ENCODE assay signal across 13 cellular contexts in genomic region chr17:1673041-1673790, GRCh38. TPM values are rescaled to one million over a fixed set of nuclear protein-coding genes. Genes with fewer than 3 reads are reported as not detected.
DNase-seq lines count a peak whose midpoint lies in the region; ATAC-seq and TF ChIP-seq lines count a peak whose summit lies in the region.
"Had no signal": no experiment of that assay in that cellular context is flagged by ENCODE, and none has a peak within 500 bp of the region (broad histone marks: within the 10 kb centered on the region; RNA-seq: fewer than 3 reads in every experiment).

No MANE protein-coding gene starts in this region.

- H3K4me3 Mint-ChIP-seq in activated naive CD8-positive, alpha-beta T cell treated with anti-CD3 and anti-CD28 coated beads, Interleukin-2, amount 10 ng/mL, durations not matched to agents 7 days and 5 days, result no peak overlapping the region
- no peak overlapping the region for H3K4me3 Mint-ChIP-seq in natural killer cell treated with Interleukin-12 subunit alpha and Interleukin-12 subunit beta and Interleukin-15 and Interleukin-18, amount 100 ng/mL, for 72 hours
- H3K4me3 Mint-ChIP-seq in nephron progenitor cell, result no peak overlapping the region
- H3K4me3 Mint-ChIP-seq: stimulated activated naive B cell treated with anti-CD40 and anti-IgM and Interleukin-4, amounts not matched to agents 10 μg/mL and 1 μg/mL and 100 μg/mL, for 72 hours had no signal

- CTCF ChIA-PET in RWPE1 (lab: Yijun Ruan, JAX), result interaction anchor here (0.5 to 0.6 kb wide), 2 partner anchors 48 to 110 kb away, joined by 3 read pairs; no protein-coding TSS in a partner anchor

- H3K36me3 Mint-ChIP-seq in activated naive CD8-positive, alpha-beta T cell treated with anti-CD3 and anti-CD28 coated beads, Interleukin-2, amount 10 ng/mL, durations not matched to agents 7 days and 5 days, result peaks cover 42% of the 10 kb centered on the region
- H3K36me3 Mint-ChIP-seq in natural killer cell treated with Interleukin-12 subunit alpha and Interleukin-12 subunit beta and Interleukin-15 and Interleukin-18, amount 100 ng/mL, for 72 hours, result peaks cover 55% of the 10 kb centered on the region
- peaks cover 91% of the 10 kb centered on the region for H3K36me3 Mint-ChIP-seq in nephron progenitor cell (ENCODE audit: low read depth)

- H3K9me3 Mint-ChIP-seq in activated naive CD8-positive, alpha-beta T cell treated with anti-CD3 and anti-CD28 coated beads, Interleukin-2, amount 10 ng/mL, durations not matched to agents 7 days and 5 days, result no peaks in the 10 kb centered on the region
- no peaks in the 10 kb centered on the region for H3K9me3 Mint-ChIP-seq in natural killer cell treated with Interleukin-12 subunit alpha and Interleukin-12 subunit beta and Interleukin-15 and Interleukin-18, amount 100 ng/mL, for 72 hours
- H3K9me3 Mint-ChIP-seq in nephron progenitor cell, result no peaks in the 10 kb centered on the region
- H3K9me3 Mint-ChIP-seq: stimulated activated naive B cell treated with anti-CD40 and anti-IgM and Interleukin-4, amounts not matched to agents 10 μg/mL and 1 μg/mL and 100 μg/mL, for 72 hours had no signal

- peak; percentile 28 for TF ChIP-seq POLR2A in GM19193 (IDR thresholded peaks at IDR 0.05; ENCODE audit: extremely low read depth, insufficient read depth, insufficient read length)

- TF ChIP-seq CTCF in RWPE1 (conservative IDR thresholded peaks at IDR 0.05; ENCODE audit: low read depth), result no peak
- no peak for TF ChIP-seq CTCF in nephron progenitor cell (IDR thresholded peaks at IDR 0.05)
- TF ChIP-seq CTCF in ascending aorta (IDR thresholded peaks at IDR 0.05), result no peak

- intact Hi-C loops in ascending aorta (cut with DNase I), result no loop called here

- DNase-seq in RWPE1 (ENCODE audit: low spot score) (no peak), nephron progenitor cell (no peak), ascending aorta (ENCODE audit: low spot score in 2 of 2) (no peak)
- no peak for DNase-seq in activated naive CD8-positive, alpha-beta T cell treated with anti-CD3 and anti-CD28 coated beads, Interleukin-2, amount 10 ng/mL, durations not matched to agents 7 days and 5 days
- DNase-seq in natural killer cell treated with Interleukin-12 subunit alpha and Interleukin-12 subunit beta and Interleukin-15 and Interleukin-18, amount 100 ng/mL, for 72 hours (ENCODE audit: low spot score), result peak; percentile 61
- DNase-seq: GDM1; KBM-7; left ventricle myocardium inferior; NCI-H187 treated with DMSO at 0.1 percent for 48 hours; retina; stimulated activated naive B cell treated with anti-CD40 and anti-IgM and Interleukin-4, amounts not matched to agents 10 μg/mL and 1 μg/mL and 100 μg/mL, for 72 hours had no signal

- no peaks in the 10 kb centered on the region for H3K27me3 ChIP-seq in ascending aorta

- H3K9me3 ChIP-seq in ascending aorta, result no peaks in the 10 kb centered on the region
- H3K9me3 ChIP-seq: left ventricle myocardium inferior had no signal

- peaks cover 90 to 94% of the 10 kb centered on the region in 2 donors for H3K36me3 ChIP-seq in ascending aorta

- H3K27ac ChIP-seq in RWPE1, result peak overlapping the region; percentile 37
- H3K27ac ChIP-seq in ascending aorta, result no peak overlapping the region
- H3K27ac ChIP-seq: left ventricle myocardium inferior had no signal

- no peak for ATAC-seq in activated naive CD8-positive, alpha-beta T cell treated with anti-CD3 and anti-CD28 coated beads, Interleukin-2, amount 10 ng/mL, durations not matched to agents 7 days and 5 days (ENCODE audit: low read depth)
- peak; percentile 61 to 65 for ATAC-seq in natural killer cell treated with Interleukin-12 subunit alpha and Interleukin-12 subunit beta and Interleukin-15 and Interleukin-18, amount 100 ng/mL, for 72 hours
- no peak for ATAC-seq in HG02938 (IDR thresholded peaks at IDR 0.05; ENCODE audit: unreplicated experiment)
- ATAC-seq: stimulated activated naive B cell treated with anti-CD40 and anti-IgM and Interleukin-4, amounts not matched to agents 10 μg/mL and 1 μg/mL and 100 μg/mL, for 72 hours had no signal

- no peak overlapping the region for H3K4me3 ChIP-seq in ascending aorta
- H3K4me3 ChIP-seq: left ventricle myocardium inferior had no signal

- peak overlapping the region; percentile 64 for H3K27ac Mint-ChIP-seq in activated naive CD8-positive, alpha-beta T cell treated with anti-CD3 and anti-CD28 coated beads, Interleukin-2, amount 10 ng/mL, durations not matched to agents 7 days and 5 days
- H3K27ac Mint-ChIP-seq in natural killer cell treated with Interleukin-12 subunit alpha and Interleukin-12 subunit beta and Interleukin-15 and Interleukin-18, amount 100 ng/mL, for 72 hours, result peak overlapping the region in 1 of 2 donors; percentile 20
- H3K27ac Mint-ChIP-seq in nephron progenitor cell, result no peak overlapping the region
- H3K27ac Mint-ChIP-seq: stimulated activated naive B cell treated with anti-CD40 and anti-IgM and Interleukin-4, amounts not matched to agents 10 μg/mL and 1 μg/mL and 100 μg/mL, for 72 hours had no signal

- H3K4me1 ChIP-seq in ascending aorta, result peaks cover 0 to 6% of the 10 kb centered on the region in 2 donors

- H3K4me1 Mint-ChIP-seq in activated naive CD8-positive, alpha-beta T cell treated with anti-CD3 and anti-CD28 coated beads, Interleukin-2, amount 10 ng/mL, durations not matched to agents 7 days and 5 days, result peaks cover 9% of the 10 kb centered on the region
- H3K4me1 Mint-ChIP-seq in natural killer cell treated with Interleukin-12 subunit alpha and Interleukin-12 subunit beta and Interleukin-15 and Interleukin-18, amount 100 ng/mL, for 72 hours (ENCODE audit: low read depth in 2 of 2), result peaks cover 23 to 27% of the 10 kb centered on the region in 2 donors
- no peaks in the 10 kb centered on the region for H3K4me1 Mint-ChIP-seq in nephron progenitor cell

- POLR2A ChIA-PET in RWPE1 (lab: Yijun Ruan, JAX; ENCODE audit: low non-redundant PET), result no interaction called here
- POLR2A ChIA-PET in activated naive CD8-positive, alpha-beta T cell treated with anti-CD3 and anti-CD28 coated beads, Interleukin-2, amount 10 ng/mL, durations not matched to agents 7 days and 5 days (lab: Charles Lee), result no interaction called here

- H3K27me3 Mint-ChIP-seq in activated naive CD8-positive, alpha-beta T cell treated with anti-CD3 and anti-CD28 coated beads, Interleukin-2, amount 10 ng/mL, durations not matched to agents 7 days and 5 days, result no peaks in the 10 kb centered on the region
- no peaks in the 10 kb centered on the region for H3K27me3 Mint-ChIP-seq in natural killer cell treated with Interleukin-12 subunit alpha and Interleukin-12 subunit beta and Interleukin-15 and Interleukin-18, amount 100 ng/mL, for 72 hours
- peaks cover 4% of the 10 kb centered on the region for H3K27me3 Mint-ChIP-seq in nephron progenitor cell (ENCODE audit: low read depth, poor library complexity)
- H3K27me3 Mint-ChIP-seq: stimulated activated naive B cell treated with anti-CD40 and anti-IgM and Interleukin-4, amounts not matched to agents 10 μg/mL and 1 μg/mL and 100 μg/mL, for 72 hours had no signal

RNA-seq across cellular contexts. Expression of gene PRPF8, which starts 11.5 kb away (rescaled TPM):
- 100 to 1,000 TPM; 346 to 350 TPM for total RNA-seq in activated naive CD8-positive, alpha-beta T cell treated with anti-CD3 and anti-CD28 coated beads, Interleukin-2, amount 10 ng/mL, durations not matched to agents 7 days and 5 days
- total RNA-seq in natural killer cell treated with Interleukin-12 subunit alpha and Interleukin-12 subunit beta and Interleukin-15 and Interleukin-18, amount 100 ng/mL, for 72 hours, result 100 to 1,000 TPM; 348 to 422 TPM
- total RNA-seq in ascending aorta, result 114 TPM

RNA-seq across cellular contexts. Expression of gene RILP, which starts 23.6 kb away (rescaled TPM):
- 1 to 10 TPM; 8.2 to 8.9 TPM for total RNA-seq in activated naive CD8-positive, alpha-beta T cell treated with anti-CD3 and anti-CD28 coated beads, Interleukin-2, amount 10 ng/mL, durations not matched to agents 7 days and 5 days
- 1 to 10 TPM; 1.2 to 3.1 TPM for total RNA-seq in natural killer cell treated with Interleukin-12 subunit alpha and Interleukin-12 subunit beta and Interleukin-15 and Interleukin-18, amount 100 ng/mL, for 72 hours
- 103 TPM for total RNA-seq in ascending aorta

RNA-seq across cellular contexts. Expression of gene SCARF1, which starts 27.7 kb away (rescaled TPM):
- 1 to 10 TPM; 6.0 to 6.5 TPM for total RNA-seq in activated naive CD8-positive, alpha-beta T cell treated with anti-CD3 and anti-CD28 coated beads, Interleukin-2, amount 10 ng/mL, durations not matched to agents 7 days and 5 days
- total RNA-seq in natural killer cell treated with Interleukin-12 subunit alpha and Interleukin-12 subunit beta and Interleukin-15 and Interleukin-18, amount 100 ng/mL, for 72 hours, result 1 to 10 TPM; 3.6 to 4.1 TPM
- total RNA-seq in ascending aorta, result 295 TPM

RNA-seq across cellular contexts. Expression of gene TLCD2, which starts 37.0 kb away (rescaled TPM):
- total RNA-seq in activated naive CD8-positive, alpha-beta T cell treated with anti-CD3 and anti-CD28 coated beads, Interleukin-2, amount 10 ng/mL, durations not matched to agents 7 days and 5 days, result under 1 TPM; 0.20 to 0.30 TPM
- under 1 TPM; 0.17 to 0.78 TPM for total RNA-seq in natural killer cell treated with Interleukin-12 subunit alpha and Interleukin-12 subunit beta and Interleukin-15 and Interleukin-18, amount 100 ng/mL, for 72 hours
- 7.5 TPM for total RNA-seq in ascending aorta

RNA-seq across cellular contexts. Expression of gene SLC43A2, which starts 44.6 kb away (rescaled TPM):
- 1 to 10 TPM; 2.1 to 2.5 TPM for total RNA-seq in activated naive CD8-positive, alpha-beta T cell treated with anti-CD3 and anti-CD28 coated beads, Interleukin-2, amount 10 ng/mL, durations not matched to agents 7 days and 5 days
- 1 to 10 TPM; 4.9 to 5.0 TPM for total RNA-seq in natural killer cell treated with Interleukin-12 subunit alpha and Interleukin-12 subunit beta and Interleukin-15 and Interleukin-18, amount 100 ng/mL, for 72 hours
- 27.6 TPM for total RNA-seq in ascending aorta

Comparison
In these comparisons a context has a peak if more than half of its experiments do, and no peak if none do; other contexts are left out.
1. ATAC-seq: peak in natural killer cell treated with Interleukin-12 subunit alpha and Interleukin-12 subunit beta and Interleukin-15 and Interleukin-18, amount 100 ng/mL, for 72 hours (2 of 2); none in activated naive CD8-positive, alpha-beta T cell treated with anti-CD3 and anti-CD28 coated beads, Interleukin-2, amount 10 ng/mL, durations not matched to agents 7 days and 5 days (single experiment) and HG02938 (single experiment).
2. RNA of gene RILP, which starts 23.6 kb away (total RNA-seq): 103 TPM in ascending aorta (single experiment); 8.2 to 8.9 TPM in activated naive CD8-positive, alpha-beta T cell treated with anti-CD3 and anti-CD28 coated beads, Interleukin-2, amount 10 ng/mL, durations not matched to agents 7 days and 5 days and 1.2 to 3.1 TPM in natural killer cell treated with Interleukin-12 subunit alpha and Interleukin-12 subunit beta and Interleukin-15 and Interleukin-18, amount 100 ng/mL, for 72 hours; every median in the first group is over 10 times any median in the second.
3. RNA of gene SCARF1, which starts 27.7 kb away (total RNA-seq): 295 TPM in ascending aorta (single experiment); 6.0 to 6.5 TPM in activated naive CD8-positive, alpha-beta T cell treated with anti-CD3 and anti-CD28 coated beads, Interleukin-2, amount 10 ng/mL, durations not matched to agents 7 days and 5 days and 3.6 to 4.1 TPM in natural killer cell treated with Interleukin-12 subunit alpha and Interleukin-12 subunit beta and Interleukin-15 and Interleukin-18, amount 100 ng/mL, for 72 hours; every median in the first group is over 10 times any median in the second.